ENCODE assay signal across 24 cellular contexts in the genomic region with DNA sequence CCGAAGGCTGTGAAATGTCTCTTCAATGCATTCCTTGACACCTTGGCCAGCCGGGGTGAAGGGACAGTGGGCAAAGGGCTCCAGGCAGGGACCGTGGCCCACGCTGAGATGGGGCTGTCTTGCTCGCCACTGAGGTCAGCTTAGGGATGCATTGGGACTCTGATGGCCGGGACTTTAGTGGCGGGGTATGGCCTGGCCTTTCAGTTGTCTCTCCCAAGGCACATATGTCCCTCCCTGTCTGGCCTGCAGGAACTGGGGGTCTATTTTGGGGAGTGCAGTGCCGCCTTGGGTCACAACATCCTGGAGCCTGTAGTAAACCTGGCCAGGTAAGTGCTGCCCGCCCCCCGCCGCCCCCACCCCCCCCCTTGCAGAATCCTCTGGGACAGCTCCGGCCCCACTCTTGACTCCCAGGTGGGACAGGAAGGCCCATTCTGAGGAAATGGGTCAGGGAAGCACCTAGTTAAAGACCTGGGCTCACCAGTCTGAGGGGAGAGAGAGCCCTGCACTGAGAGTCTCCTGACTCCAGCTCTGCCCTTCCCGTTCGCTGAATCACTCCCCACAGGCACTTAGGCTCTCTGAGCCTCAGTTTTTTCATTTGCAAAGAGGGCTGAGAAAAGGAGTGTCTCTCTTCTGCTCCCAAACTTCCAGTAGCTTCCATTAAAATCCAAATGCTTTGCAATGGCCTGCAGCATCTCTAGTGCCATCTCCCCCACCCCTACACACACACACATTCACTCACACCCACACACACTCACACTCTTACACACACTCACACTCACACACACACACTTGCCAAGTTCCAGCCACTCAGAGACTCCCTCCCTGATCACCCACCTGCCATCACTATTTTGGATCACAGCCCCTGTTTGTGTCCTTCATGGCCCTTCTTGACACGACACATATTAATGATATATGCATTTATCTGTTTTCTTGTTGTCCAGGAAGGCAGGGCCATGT. TPM values are rescaled to one million over a fixed set of nuclear protein-coding genes. Genes with fewer than 3 reads are reported as not detected.
DNase-seq lines count a peak whose midpoint lies in the region; ATAC-seq and TF ChIP-seq lines count a peak whose summit lies in the region.
"Had no signal": no experiment of that assay in that cellular context is flagged by ENCODE, and none has a peak within 500 bp of the region (broad histone marks: within the 10 kb centered on the region; RNA-seq: fewer than 3 reads in every experiment).

No MANE protein-coding gene starts in this region.

- no peak for TF ChIP-seq CTCF in natural killer cell (IDR thresholded peaks at IDR 0.05)
- TF ChIP-seq CTCF in epithelial cell of esophagus (IDR thresholded peaks at IDR 0.05; ENCODE audit: insufficient read depth, low read depth, low read length, missing control alignments), result no peak
- TF ChIP-seq CTCF in neural progenitor cell (IDR thresholded peaks at IDR 0.05), result no peak

- intact Hi-C loops in natural killer cell (cut with micrococcal nuclease), result no loop called here

- H3K9me3 ChIP-seq in neural progenitor cell (ENCODE audit: low read depth), result no peaks in the 10 kb centered on the region
- H3K9me3 ChIP-seq: A549; BLaER1 treated with 17β-estradiol and CSF1 and Interleukin-3, amounts not matched to agents 10 nM and 100 nM; MG63 had no signal

- H3K27ac Mint-ChIP-seq in natural killer cell treated with Interleukin-12 subunit alpha and Interleukin-12 subunit beta and Interleukin-15 and Interleukin-18, amount 100 ng/mL, for 72 hours, result peak overlapping the region; percentile 96 to 100
- no peak overlapping the region for H3K27ac Mint-ChIP-seq in natural killer cell
- H3K27ac Mint-ChIP-seq in neural progenitor cell, result peak overlapping the region; percentile 11
- no peak overlapping the region for H3K27ac Mint-ChIP-seq in activated naive CD4-positive, alpha-beta T cell treated with anti-CD3 and anti-CD28 coated beads, Interleukin-2, amount 10 ng/mL, durations not matched to agents 7 days and 5 days

- H2AFZ ChIP-seq in neural progenitor cell (replicated peaks), result no peak overlapping the region

- no peak overlapping the region for H3K4me3 ChIP-seq in epithelial cell of esophagus (ENCODE audit: low read length)
- H3K4me3 ChIP-seq in neural progenitor cell, result no peak overlapping the region
- H3K4me3 ChIP-seq: A549; BLaER1 treated with 17β-estradiol and CSF1 and Interleukin-3, amounts not matched to agents 10 nM and 100 nM; GM12878; GM23248; MG63 had no signal

- peaks cover 70 to 78% of the 10 kb centered on the region in 2 donors for H3K4me1 Mint-ChIP-seq in natural killer cell treated with Interleukin-12 subunit alpha and Interleukin-12 subunit beta and Interleukin-15 and Interleukin-18, amount 100 ng/mL, for 72 hours (ENCODE audit: low read depth in 2 of 2)
- H3K4me1 Mint-ChIP-seq in natural killer cell, result peaks cover 14 to 15% of the 10 kb centered on the region in 2 donors
- peaks cover 29% of the 10 kb centered on the region for H3K4me1 Mint-ChIP-seq in neural progenitor cell
- peaks cover 44% of the 10 kb centered on the region for H3K4me1 Mint-ChIP-seq in activated naive CD4-positive, alpha-beta T cell treated with anti-CD3 and anti-CD28 coated beads, Interleukin-2, amount 10 ng/mL, durations not matched to agents 7 days and 5 days

- no peaks in the 10 kb centered on the region for H3K79me2 ChIP-seq in neural progenitor cell (ENCODE audit: low read depth)

- no peak overlapping the region for H3K4me2 ChIP-seq in neural progenitor cell
- H3K4me2 ChIP-seq: A549 had no signal

- DNase-seq in natural killer cell treated with Interleukin-12 subunit alpha and Interleukin-12 subunit beta and Interleukin-15 and Interleukin-18, amount 100 ng/mL, for 72 hours (ENCODE audit: low spot score), result no peak
- DNase-seq in natural killer cell, result no peak
- DNase-seq in epithelial cell of esophagus (ENCODE audit: low read depth), result peak; percentile 62
- DNase-seq in neural progenitor cell (ENCODE audit: low spot score), result no peak
- DNase-seq in activated naive CD4-positive, alpha-beta T cell treated with anti-CD3 and anti-CD28 coated beads, Interleukin-2, amount 10 ng/mL, durations not matched to agents 7 days and 5 days, result no peak
- DNase-seq in superior temporal gyrus (ENCODE audit: extremely low spot score), result no peak
- DNase-seq: CD8-positive, alpha-beta memory T cell; DND-41; GDM1; GM23248; Karpas-422; MG63; NCI-H1105 treated with DMSO at 0.1 percent for 48 hours; NCI-H1694 treated with DMSO at 0.1 percent for 48 hours; NCI-H2107; NCI-H2227 treated with DMSO at 0.1 percent for 48 hours; NCI-H526 treated with DMSO at 0.1 percent for 48 hours; NK-92 treated with Interleukin-12 subunit alpha and Interleukin-12 subunit beta, amount 100 ng/mL, for 24 hours; SHP77 had no signal

- H3K36me3 ChIP-seq in neural progenitor cell, result no peaks in the 10 kb centered on the region
- H3K36me3 ChIP-seq: BLaER1 treated with 17β-estradiol and CSF1 and Interleukin-3, amounts not matched to agents 10 nM and 100 nM; MG63 had no signal

- ATAC-seq in natural killer cell treated with Interleukin-12 subunit alpha and Interleukin-12 subunit beta and Interleukin-15 and Interleukin-18, amount 100 ng/mL, for 72 hours, result no peak
- ATAC-seq in natural killer cell (no peak), GM18511 (IDR thresholded peaks at IDR 0.05; ENCODE audit: unreplicated experiment) (no peak), HG03521 (IDR thresholded peaks at IDR 0.05; ENCODE audit: unreplicated experiment) (no peak)
- ATAC-seq: A549, GM12878 had no signal

- no peaks in the 10 kb centered on the region for H3K9me3 Mint-ChIP-seq in natural killer cell treated with Interleukin-12 subunit alpha and Interleukin-12 subunit beta and Interleukin-15 and Interleukin-18, amount 100 ng/mL, for 72 hours
- H3K9me3 Mint-ChIP-seq in natural killer cell (no peaks in the 10 kb centered on the region), neural progenitor cell (no peaks in the 10 kb centered on the region)
- no peaks in the 10 kb centered on the region for H3K9me3 Mint-ChIP-seq in activated naive CD4-positive, alpha-beta T cell treated with anti-CD3 and anti-CD28 coated beads, Interleukin-2, amount 10 ng/mL, durations not matched to agents 7 days and 5 days
- H3K9me3 Mint-ChIP-seq: CD8-positive, alpha-beta memory T cell had no signal

- H3K27ac ChIP-seq in neural progenitor cell, result no peak overlapping the region
- H3K27ac ChIP-seq: A549; BLaER1 treated with 17β-estradiol and CSF1 and Interleukin-3, amounts not matched to agents 10 nM and 100 nM; GM23248 had no signal

- H3K4me3 Mint-ChIP-seq in natural killer cell treated with Interleukin-12 subunit alpha and Interleukin-12 subunit beta and Interleukin-15 and Interleukin-18, amount 100 ng/mL, for 72 hours, result peak overlapping the region; percentile 10
- H3K4me3 Mint-ChIP-seq in natural killer cell, result no peak overlapping the region
- H3K4me3 Mint-ChIP-seq in neural progenitor cell, result no peak overlapping the region
- H3K4me3 Mint-ChIP-seq in activated naive CD4-positive, alpha-beta T cell treated with anti-CD3 and anti-CD28 coated beads, Interleukin-2, amount 10 ng/mL, durations not matched to agents 7 days and 5 days, result no peak overlapping the region

- no peaks in the 10 kb centered on the region for H3K27me3 ChIP-seq in neural progenitor cell
- H3K27me3 ChIP-seq: MG63 had no signal

- no peaks in the 10 kb centered on the region for H3K4me1 ChIP-seq in neural progenitor cell

- H3K27me3 Mint-ChIP-seq in natural killer cell treated with Interleukin-12 subunit alpha and Interleukin-12 subunit beta and Interleukin-15 and Interleukin-18, amount 100 ng/mL, for 72 hours, result no peaks in the 10 kb centered on the region
- H3K27me3 Mint-ChIP-seq in natural killer cell (ENCODE audit: low read depth in 2 of 2) (no peaks in the 10 kb centered on the region), neural progenitor cell (ENCODE audit: insufficient read depth, low read depth) (peaks cover 7% of the 10 kb centered on the region)
- peaks cover 42% of the 10 kb centered on the region for H3K27me3 Mint-ChIP-seq in activated naive CD4-positive, alpha-beta T cell treated with anti-CD3 and anti-CD28 coated beads, Interleukin-2, amount 10 ng/mL, durations not matched to agents 7 days and 5 days

- no peak overlapping the region for H3K9ac ChIP-seq in neural progenitor cell
- H3K9ac ChIP-seq: BLaER1 treated with 17β-estradiol and CSF1 and Interleukin-3, amounts not matched to agents 10 nM and 100 nM; GM23248 had no signal

- CTCF ChIA-PET in activated naive CD4-positive, alpha-beta T cell treated with anti-CD3 and anti-CD28 coated beads, Interleukin-2, amount 10 ng/mL, durations not matched to agents 7 days and 5 days (lab: Charles Lee), result no interaction called here

- no peaks in the 10 kb centered on the region for H3F3A ChIP-seq in neural progenitor cell (ENCODE audit: low read depth)

- peaks cover 5% of the 10 kb centered on the region for H3K36me3 Mint-ChIP-seq in natural killer cell treated with Interleukin-12 subunit alpha and Interleukin-12 subunit beta and Interleukin-15 and Interleukin-18, amount 100 ng/mL, for 72 hours
- H3K36me3 Mint-ChIP-seq in natural killer cell (no peaks in the 10 kb centered on the region), neural progenitor cell (no peaks in the 10 kb centered on the region)
- no peaks in the 10 kb centered on the region for H3K36me3 Mint-ChIP-seq in activated naive CD4-positive, alpha-beta T cell treated with anti-CD3 and anti-CD28 coated beads, Interleukin-2, amount 10 ng/mL, durations not matched to agents 7 days and 5 days
- H3K36me3 Mint-ChIP-seq: CD8-positive, alpha-beta memory T cell had no signal

- no peaks in the 10 kb centered on the region for H4K20me1 ChIP-seq in neural progenitor cell (ENCODE audit: low read depth)
- H4K20me1 ChIP-seq: BLaER1 treated with 17β-estradiol and CSF1 and Interleukin-3, amounts not matched to agents 10 nM and 100 nM had no signal

RNA-seq across cellular contexts. Expression of gene RAB44, which starts 33.1 kb away (rescaled TPM):
- total RNA-seq in natural killer cell treated with Interleukin-12 subunit alpha and Interleukin-12 subunit beta and Interleukin-15 and Interleukin-18, amount 100 ng/mL, for 72 hours, result 1 to 10 TPM; 4.1 to 7.9 TPM
- total RNA-seq in natural killer cell (10 to 100 TPM in 1 of 3 donors, under 1 TPM in 2; 0.09 to 12.9 (median 0.70) TPM), neural progenitor cell (ENCODE audit: low replicate concordance) (0.03 TPM in 1 of 2 replicates, not detected in the other)
- total RNA-seq: CD8-positive, alpha-beta memory T cell; GM23248 had no signal

RNA-seq across cellular contexts. Expression of gene CDKN1A, which starts 52.2 kb away (rescaled TPM):
- total RNA-seq in natural killer cell treated with Interleukin-12 subunit alpha and Interleukin-12 subunit beta and Interleukin-15 and Interleukin-18, amount 100 ng/mL, for 72 hours, result 100 to 1,000 TPM; 176 to 617 TPM
- total RNA-seq in natural killer cell (10 to 100 TPM; 19.1 to 40.7 (median 25.4) TPM), neural progenitor cell (ENCODE audit: low replicate concordance) (7.0 and 14.1 TPM in 2 replicates)

Comparison
In these comparisons a context has a peak if more than half of its experiments do, and no peak if none do; other contexts are left out.
1. H3K27ac Mint-ChIP-seq: peak in natural killer cell treated with Interleukin-12 subunit alpha and Interleukin-12 subunit beta and Interleukin-15 and Interleukin-18, amount 100 ng/mL, for 72 hours (2 of 2) and neural progenitor cell (single experiment); none in natural killer cell (0 of 2) and activated naive CD4-positive, alpha-beta T cell treated with anti-CD3 and anti-CD28 coated beads, Interleukin-2, amount 10 ng/mL, durations not matched to agents 7 days and 5 days (single experiment).
2. RNA of gene CDKN1A, which starts 52.2 kb away (total RNA-seq): 176 to 617 TPM in natural killer cell treated with Interleukin-12 subunit alpha and Interleukin-12 subunit beta and Interleukin-15 and Interleukin-18, amount 100 ng/mL, for 72 hours; 19.1 to 40.7 TPM in natural killer cell and 7.0 to 14.1 TPM in neural progenitor cell; every median in the first group is over 4 times any median in the second.